In the genomic region with DNA sequence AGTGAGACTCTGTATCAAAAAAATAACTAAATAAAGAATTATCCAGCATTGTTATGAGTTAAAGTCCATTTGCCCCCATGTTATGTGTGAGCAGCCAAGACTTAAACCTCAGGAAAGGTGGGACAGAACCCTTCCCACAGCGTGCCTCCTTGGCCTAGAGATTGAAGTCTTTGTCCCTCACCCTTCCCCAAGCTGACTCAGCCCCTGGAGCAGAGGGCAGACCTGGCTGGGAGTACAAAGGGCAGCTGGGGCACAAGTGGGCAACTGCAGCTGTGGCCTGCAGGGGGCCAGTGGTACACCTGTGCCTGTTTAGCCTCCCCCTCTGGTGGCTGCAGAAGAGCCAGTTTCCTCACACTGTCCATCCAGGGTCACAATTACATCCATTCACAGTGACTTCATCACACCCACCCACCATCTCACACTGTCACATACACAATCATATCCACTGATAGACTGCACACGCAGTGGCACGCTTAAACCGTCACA, we compare ENCODE assay signal across 8 cellular contexts. TPM values are rescaled to one million over a fixed set of nuclear protein-coding genes. Genes with fewer than 3 reads are reported as not detected.
DNase-seq lines count a peak whose midpoint lies in the region; ATAC-seq, FAIRE-seq and TF ChIP-seq lines count a peak whose summit lies in the region.

No MANE protein-coding gene starts in this region.

- peak in 5 of 6 experiments; percentile 39 to 55 (median 49) for TF ChIP-seq CTCF in adrenal gland (IDR thresholded peaks at IDR 0.05)

- FAIRE-seq in small intestine (lab: Jason Lieb, UNC): no peak

- H3K4me1 ChIP-seq in BLaER1: peaks cover 50% of the 10 kb centered on the region
- peaks cover 23 to 26% of the 10 kb centered on the region in 2 donors for H3K4me1 ChIP-seq in adrenal gland (replicated peaks in 1 of 2)
- H3K4me1 ChIP-seq in iPS-15b (ENCODE audit: control insufficient read depth, insufficient read depth, low read length): peaks cover 9% of the 10 kb centered on the region
- peaks cover 3 to 4% of the 10 kb centered on the region in 2 donors for H3K4me1 ChIP-seq in small intestine (ENCODE audit: control insufficient read depth in 2 of 2, insufficient read depth in 1 of 2, low read depth in 1 of 2, low read length in 1 of 2)

- intact Hi-C loops in adrenal gland (cut with DNase I): no loop called here

- TF ChIP-seq POLR2A in adrenal gland (IDR thresholded peaks at IDR 0.05): no peak

- ATAC-seq in GM18508 (IDR thresholded peaks at IDR 0.05; ENCODE audit: insufficient read depth, unreplicated experiment) (peak; percentile 26), HG02884 (IDR thresholded peaks at IDR 0.05; ENCODE audit: unreplicated experiment) (peak; percentile 34)

- no peaks in the 10 kb centered on the region for H4K20me1 ChIP-seq in BLaER1

- H3K9ac ChIP-seq in BLaER1 (peak overlapping the region; percentile 84), iPS-15b (ENCODE audit: low read depth, low read length) (peak overlapping the region; percentile 39)

- H3K4me3 ChIP-seq in BLaER1 (peak overlapping the region; percentile 72), adrenal gland (peak overlapping the region in 3 of 4 donors; percentile 19 to 39 (median 27)), iPS-15b (ENCODE audit: low read depth, low read length) (peak overlapping the region; percentile 84), small intestine (ENCODE audit: low read depth in 1 of 2, low read length in 2 of 2) (peak overlapping the region; percentile 46 to 67)

- peak overlapping the region; percentile 88 for H3K27ac ChIP-seq in BLaER1
- H3K27ac ChIP-seq in adrenal gland: peak overlapping the region; percentile 90 to 98 (median 93)
- peak overlapping the region; percentile 95 to 96 for H3K27ac ChIP-seq in small intestine (ENCODE audit: low read depth in 1 of 2, low read length in 1 of 2)

- peak; percentile 39 for DNase-seq in NCI-H226
- peak in 5 of 7 donors; percentile 40 to 62 (median 56) for DNase-seq in adrenal gland
- peak; percentile 98 for DNase-seq in small intestine
- DNase-seq in cerebellar nuclear complex (lab: John Stamatoyannopoulos, UW): no peak

- peak overlapping the region; percentile 95 for H3K4me2 ChIP-seq in BLaER1

- 0 to 14% (median 4%) methylated on average over 4 of the region's 4 CpGs for WGBS in adrenal gland, 4 donors
- WGBS in small intestine, 3 donors: 3 to 7% (median 4%) methylated on average over 4 of the region's 4 CpGs

- H3K9me3 ChIP-seq in BLaER1 (no peaks in the 10 kb centered on the region), adrenal gland (replicated peaks in 1 of 3) (no peaks in the 10 kb centered on the region), iPS-15b (ENCODE audit: control insufficient read depth, insufficient read depth, low read length) (no peaks in the 10 kb centered on the region), small intestine (ENCODE audit: control insufficient read depth, low read depth) (no peaks in the 10 kb centered on the region)

- H3K27me3 ChIP-seq in BLaER1 (no peaks in the 10 kb centered on the region), adrenal gland (no peaks in the 10 kb centered on the region), iPS-15b (ENCODE audit: control insufficient read depth, insufficient read depth, low read length) (peaks cover 7% of the 10 kb centered on the region), small intestine (ENCODE audit: control insufficient read depth in 2 of 2, insufficient read depth in 2 of 2, low read length in 2 of 2) (no peaks in the 10 kb centered on the region)

- H3K36me3 ChIP-seq in BLaER1: peaks cover 16% of the 10 kb centered on the region
- no peaks in the 10 kb centered on the region for H3K36me3 ChIP-seq in adrenal gland (replicated peaks in 1 of 2)
- no peaks in the 10 kb centered on the region for H3K36me3 ChIP-seq in iPS-15b (ENCODE audit: control insufficient read depth, insufficient read depth, low read length)
- H3K36me3 ChIP-seq in small intestine (ENCODE audit: control insufficient read depth in 2 of 2, insufficient read depth in 2 of 2, low read length in 2 of 2): no peaks in the 10 kb centered on the region

RNA-seq across cellular contexts. Expression of a gene that starts 0.9 kb away (rescaled TPM):
- 100 to 1,000 TPM in 2 of 8 donors, 10 to 100 TPM in 6; 50.7 to 122 (median 80.0) TPM for total RNA-seq in adrenal gland
- 10 to 100 TPM; 37.3 to 92.4 (median 49.1) TPM for polyA plus RNA-seq in adrenal gland
- 1,000 to 10,000 TPM in 1 of 3 donors, 100 to 1,000 TPM in 2; 164 to 1,228 (median 877) TPM for polyA plus RNA-seq in small intestine

RNA-seq across cellular contexts. Expression of a gene that starts 7.5 kb away (rescaled TPM):
- total RNA-seq in adrenal gland: 100 to 1,000 TPM in 3 of 8 donors, 10 to 100 TPM in 5; 49.4 to 162 (median 77.1) TPM
- polyA plus RNA-seq in adrenal gland (100 to 1,000 TPM in 2 of 3 donors, 10 to 100 TPM in 1; 30.2 to 140 (median 112) TPM), small intestine (10 to 100 TPM in 1 of 3 donors, 1 to 10 TPM in 2; 4.6 to 17.6 (median 5.1) TPM)

RNA-seq across cellular contexts. Expression of a gene that starts 8.5 kb away (rescaled TPM):
- total RNA-seq in adrenal gland: 100 to 1,000 TPM in 6 of 8 donors, 10 to 100 TPM in 2; 49.0 to 177 (median 119) TPM
- polyA plus RNA-seq in adrenal gland (100 to 1,000 TPM in 2 of 3 donors, 10 to 100 TPM in 1; 91.8 to 175 (median 152) TPM), small intestine (100 to 1,000 TPM in 2 of 3 donors, 10 to 100 TPM in 1; 71.3 to 164 (median 131) TPM)

RNA-seq across cellular contexts. Expression of a gene that starts 13.3 kb away (rescaled TPM):
- 1,000 to 10,000 TPM; 1,018 to 1,982 (median 1,315) TPM for total RNA-seq in adrenal gland
- 1,000 to 10,000 TPM in 2 of 3 donors, 100 to 1,000 TPM in 1; 947 to 3,421 (median 2,326) TPM for polyA plus RNA-seq in adrenal gland
- 1,000 to 10,000 TPM; 2,279 to 2,499 (median 2,299) TPM for polyA plus RNA-seq in small intestine

RNA-seq across cellular contexts. Expression of a gene that starts 15.1 kb away (rescaled TPM):
- total RNA-seq in adrenal gland: 10 to 100 TPM; 23.4 to 41.3 (median 35.7) TPM
- polyA plus RNA-seq in adrenal gland (100 to 1,000 TPM in 1 of 3 donors, 10 to 100 TPM in 2; 10.7 to 234 (median 87.3) TPM), small intestine (10 to 100 TPM; 24.0 to 60.8 (median 45.4) TPM)

Comparison
In these comparisons a context has a peak if more than half of its experiments do, and no peak if none do; other contexts are left out.
1. H3K4me3 ChIP-seq: peak in every context shown above with its lines; median percentile 84 in iPS-15b; 72 in BLaER1; 56 in small intestine; 27 in adrenal gland.
2. DNase-seq: peak in NCI-H226 (single experiment), adrenal gland (5 of 7) and small intestine (single experiment); none in cerebellar nuclear complex (0 of 2).
3. Peak in every context shown above with its lines, with median percentiles within 50 percentile points of each other: H3K27ac ChIP-seq.